ENCODE assay signal across 18 cellular contexts in genomic region chr15:88076246-88076645, GRCh38.
DNase-seq lines count a peak whose midpoint lies in the region; ATAC-seq, FAIRE-seq and TF ChIP-seq lines count a peak whose summit lies in the region.
"Had no signal": no experiment of that assay in that cellular context is flagged by ENCODE, and none has a peak within 500 bp of the region (broad histone marks: within the 10 kb centered on the region; RNA-seq: fewer than 3 reads in every experiment).

No MANE protein-coding gene starts in this region.

- H3K4me1 Mint-ChIP-seq in brain (peaks cover 29% of the 10 kb centered on the region), nephron (peaks cover 21% of the 10 kb centered on the region)

- in situ Hi-C loops in ACHN (cut with HindIII; ENCODE audit: low pct_ligation_motif_present, low pct_unique_long_range_greater_than_20kb, low sequenced_read_pairs): no loop called here

- H3K36me3 Mint-ChIP-seq in brain (no peaks in the 10 kb centered on the region), nephron (ENCODE audit: low read depth) (no peaks in the 10 kb centered on the region)

- no peaks in the 10 kb centered on the region for H3K27me3 Mint-ChIP-seq in brain
- peaks cover 25% of the 10 kb centered on the region for H3K27me3 Mint-ChIP-seq in nephron (ENCODE audit: low read depth)
- H3K27me3 Mint-ChIP-seq: CD4-positive, alpha-beta T cell had no signal

- H3K27ac Mint-ChIP-seq in brain: peak overlapping the region in 3 of 5 experiments; percentile 19 to 53 (median 23)
- H3K27ac Mint-ChIP-seq in nephron: peak overlapping the region in 2 of 3 experiments; percentile 23 to 45
- H3K27ac Mint-ChIP-seq: CD4-positive, alpha-beta T cell; H9 had no signal

- DNase-seq in NCI-H82 treated with DMSO at 0.1 percent for 48 hours (lab: John Stamatoyannopoulos, UW; ENCODE audit: unreplicated experiment): peak; percentile 76
- no peak for DNase-seq in kidney
- no peak for DNase-seq in GM12892 (ENCODE audit: insufficient read length)
- DNase-seq in ACHN: no peak
- DNase-seq: AML-193; Caco-2; CD4-positive, alpha-beta T cell; H9 had no signal

- H3K9me3 Mint-ChIP-seq in brain (no peaks in the 10 kb centered on the region), nephron (no peaks in the 10 kb centered on the region)
- H3K9me3 Mint-ChIP-seq: CD4-positive, alpha-beta T cell; H9 had no signal

- no peaks in the 10 kb centered on the region for H3K4me1 ChIP-seq in kidney (ENCODE audit: control insufficient read depth in 1 of 2, insufficient read depth in 1 of 2, low read depth in 1 of 2, low read length in 2 of 2)
- H3K4me1 ChIP-seq: Caco-2 had no signal

- H3K27ac ChIP-seq in kidney (ENCODE audit: low read depth in 2 of 2, low read length in 2 of 2): no peak overlapping the region
- H3K27ac ChIP-seq: C4-2B had no signal

- H3K4me3 Mint-ChIP-seq in brain (no peak overlapping the region), nephron (no peak overlapping the region)
- H3K4me3 Mint-ChIP-seq: CD4-positive, alpha-beta T cell; H9 had no signal

- no peaks in the 10 kb centered on the region for H3K9me3 ChIP-seq in kidney (ENCODE audit: control insufficient read depth in 1 of 2, low read length in 2 of 2)
- H3K9me3 ChIP-seq: Caco-2 had no signal

- H3K36me3 ChIP-seq in kidney (ENCODE audit: control insufficient read depth in 1 of 2, insufficient read depth in 2 of 2, low read length in 2 of 2): no peaks in the 10 kb centered on the region

- ATAC-seq in GM18867 (IDR thresholded peaks at IDR 0.05; ENCODE audit: unreplicated experiment): no peak

- no peak for TF ChIP-seq POLR2A in GM12892 (IDR thresholded peaks at IDR 0.05; ENCODE audit: low read depth, low read length)

- FAIRE-seq in kidney (lab: Jason Lieb, UNC) (no peak), GM12892 (lab: Jason Lieb, UNC) (no peak)
- FAIRE-seq: A204.1, D721Med, G401.6, GM12891, GM19239, H1 had no signal

- TF ChIP-seq CTCF in brain (conservative IDR thresholded peaks at IDR 0.05) (no peak), nephron (IDR thresholded peaks at IDR 0.05; ENCODE audit: unreplicated experiment in 3 of 3) (no peak), kidney (IDR thresholded peaks at IDR 0.05; ENCODE audit: borderline replicate concordance, extremely low read depth, insufficient read depth) (no peak)

- H3K9ac ChIP-seq in kidney (ENCODE audit: low read length in 2 of 2): no peak overlapping the region

- H3K4me3 ChIP-seq in kidney (ENCODE audit: low read length in 2 of 2): no peak overlapping the region

- intact Hi-C loops in kidney (cut with DNase I): no loop called here
